Comparison of ENCODE assay signal across 1 cellular context in the genomic region with DNA sequence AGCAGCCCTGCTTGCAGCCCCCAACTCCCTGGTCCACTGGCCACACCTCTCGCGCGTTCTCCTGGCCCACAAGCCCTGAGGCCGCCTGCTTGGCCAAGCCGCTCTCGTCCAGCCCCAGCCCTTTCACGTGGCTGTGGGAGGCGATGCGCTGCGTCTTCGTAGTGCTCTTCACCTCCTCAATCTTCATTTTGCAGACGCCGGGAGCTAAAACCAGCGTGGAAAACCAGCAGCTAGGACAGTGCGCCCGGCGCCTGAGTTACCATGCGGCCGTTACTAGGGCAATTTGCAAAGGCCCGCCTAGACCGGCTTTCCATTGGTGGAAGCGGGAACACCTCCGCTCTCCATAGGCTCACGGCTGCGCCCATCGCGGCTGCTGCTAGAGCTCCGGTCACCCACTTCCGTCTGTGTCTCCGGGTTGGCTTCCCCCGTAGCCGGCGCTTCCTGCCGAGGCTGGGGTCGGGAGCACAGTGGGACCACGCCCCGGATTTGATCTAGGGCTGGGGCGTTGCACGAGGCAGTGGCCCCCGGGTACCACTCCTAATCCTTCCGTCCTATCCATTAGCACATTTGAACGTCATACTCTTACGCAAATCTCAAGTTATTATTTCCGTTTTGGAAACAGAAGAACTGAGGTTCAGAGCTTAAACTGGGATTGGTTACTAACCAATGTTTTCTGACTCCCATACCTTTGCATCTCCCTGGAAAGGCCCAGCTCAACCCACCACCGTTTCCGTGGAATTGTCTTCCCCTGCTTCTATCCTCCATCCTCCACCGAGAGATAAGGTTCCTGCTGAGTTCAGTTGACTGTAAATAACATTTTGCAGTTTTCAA.
TF ChIP-seq lines count a peak whose summit lies in the region.

A gene (minus strand): TSS at position 275 of the 831 bp plus-strand sequence. CDS start 88 bp downstream, at position 187.

TF ChIP-seq in K562, 482 proteins besides CTCF, POLR2A, EP300 and RAD21 (continued from another document and continues in another):
- TF ChIP-seq, protein P1, sequence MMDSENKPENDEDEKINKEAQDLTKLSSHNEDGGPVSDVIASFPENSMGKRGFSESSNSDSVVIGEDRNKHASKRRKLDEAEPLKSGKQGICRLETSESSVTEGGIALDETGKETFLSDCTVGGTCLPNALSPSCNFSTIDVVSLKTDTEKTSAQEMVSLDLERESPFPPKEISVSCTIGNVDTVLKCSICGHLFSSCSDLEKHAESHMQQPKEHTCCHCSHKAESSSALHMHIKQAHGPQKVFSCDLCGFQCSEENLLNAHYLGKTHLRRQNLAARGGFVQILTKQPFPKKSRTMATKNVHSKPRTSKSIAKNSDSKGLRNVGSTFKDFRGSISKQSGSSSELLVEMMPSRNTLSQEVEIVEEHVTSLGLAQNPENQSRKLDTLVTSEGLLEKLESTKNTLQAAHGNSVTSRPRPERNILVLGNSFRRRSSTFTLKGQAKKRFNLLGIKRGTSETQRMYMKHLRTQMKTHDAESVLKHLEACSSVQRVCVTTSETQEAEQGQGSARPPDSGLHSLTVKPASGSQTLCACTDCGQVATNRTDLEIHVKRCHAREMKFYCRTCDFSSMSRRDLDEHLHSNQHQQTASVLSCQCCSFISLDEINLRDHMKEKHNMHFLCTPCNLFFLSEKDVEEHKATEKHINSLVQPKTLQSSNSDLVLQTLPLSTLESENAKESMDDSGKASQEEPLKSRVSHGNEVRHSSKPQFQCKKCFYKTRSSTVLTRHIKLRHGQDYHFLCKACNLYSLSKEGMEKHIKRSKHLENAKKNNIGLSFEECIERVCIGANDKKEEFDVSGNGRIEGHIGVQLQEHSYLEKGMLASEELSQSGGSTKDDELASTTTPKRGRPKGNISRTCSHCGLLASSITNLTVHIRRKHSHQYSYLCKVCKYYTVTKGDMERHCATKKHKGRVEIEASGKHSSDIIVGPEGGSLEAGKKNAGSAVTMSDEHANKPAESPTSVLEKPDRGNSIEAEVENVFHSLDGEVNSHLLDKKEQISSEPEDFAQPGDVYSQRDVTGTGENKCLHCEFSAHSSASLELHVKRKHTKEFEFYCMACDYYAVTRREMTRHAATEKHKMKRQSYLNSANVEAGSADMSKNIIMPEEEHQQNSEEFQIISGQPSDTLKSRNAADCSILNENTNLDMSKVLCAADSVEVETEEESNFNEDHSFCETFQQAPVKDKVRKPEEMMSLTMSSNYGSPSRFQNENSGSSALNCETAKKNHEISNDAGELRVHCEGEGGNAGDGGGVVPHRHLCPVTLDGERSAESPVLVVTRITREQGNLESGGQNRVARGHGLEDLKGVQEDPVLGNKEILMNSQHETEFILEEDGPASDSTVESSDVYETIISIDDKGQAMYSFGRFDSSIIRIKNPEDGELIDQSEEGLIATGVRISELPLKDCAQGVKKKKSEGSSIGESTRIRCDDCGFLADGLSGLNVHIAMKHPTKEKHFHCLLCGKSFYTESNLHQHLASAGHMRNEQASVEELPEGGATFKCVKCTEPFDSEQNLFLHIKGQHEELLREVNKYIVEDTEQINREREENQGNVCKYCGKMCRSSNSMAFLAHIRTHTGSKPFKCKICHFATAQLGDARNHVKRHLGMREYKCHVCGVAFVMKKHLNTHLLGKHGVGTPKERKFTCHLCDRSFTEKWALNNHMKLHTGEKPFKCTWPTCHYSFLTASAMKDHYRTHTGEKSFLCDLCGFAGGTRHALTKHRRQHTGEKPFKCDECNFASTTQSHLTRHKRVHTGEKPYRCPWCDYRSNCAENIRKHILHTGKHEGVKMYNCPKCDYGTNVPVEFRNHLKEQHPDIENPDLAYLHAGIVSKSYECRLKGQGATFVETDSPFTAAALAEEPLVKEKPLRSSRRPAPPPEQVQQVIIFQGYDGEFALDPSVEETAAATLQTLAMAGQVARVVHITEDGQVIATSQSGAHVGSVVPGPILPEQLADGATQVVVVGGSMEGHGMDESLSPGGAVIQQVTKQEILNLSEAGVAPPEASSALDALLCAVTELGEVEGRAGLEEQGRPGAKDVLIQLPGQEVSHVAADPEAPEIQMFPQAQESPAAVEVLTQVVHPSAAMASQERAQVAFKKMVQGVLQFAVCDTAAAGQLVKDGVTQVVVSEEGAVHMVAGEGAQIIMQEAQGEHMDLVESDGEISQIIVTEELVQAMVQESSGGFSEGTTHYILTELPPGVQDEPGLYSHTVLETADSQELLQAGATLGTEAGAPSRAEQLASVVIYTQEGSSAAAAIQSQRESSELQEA (IDR thresholded peaks at IDR 0.05; ENCODE audit: low read depth) = no peak; the same call in 1 of the 2 replicates
- no peak for TF ChIP-seq ILK (tag; IDR thresholded peaks at IDR 0.05; ENCODE audit: borderline replicate concordance, low read depth)
- TF ChIP-seq, protein P2, sequence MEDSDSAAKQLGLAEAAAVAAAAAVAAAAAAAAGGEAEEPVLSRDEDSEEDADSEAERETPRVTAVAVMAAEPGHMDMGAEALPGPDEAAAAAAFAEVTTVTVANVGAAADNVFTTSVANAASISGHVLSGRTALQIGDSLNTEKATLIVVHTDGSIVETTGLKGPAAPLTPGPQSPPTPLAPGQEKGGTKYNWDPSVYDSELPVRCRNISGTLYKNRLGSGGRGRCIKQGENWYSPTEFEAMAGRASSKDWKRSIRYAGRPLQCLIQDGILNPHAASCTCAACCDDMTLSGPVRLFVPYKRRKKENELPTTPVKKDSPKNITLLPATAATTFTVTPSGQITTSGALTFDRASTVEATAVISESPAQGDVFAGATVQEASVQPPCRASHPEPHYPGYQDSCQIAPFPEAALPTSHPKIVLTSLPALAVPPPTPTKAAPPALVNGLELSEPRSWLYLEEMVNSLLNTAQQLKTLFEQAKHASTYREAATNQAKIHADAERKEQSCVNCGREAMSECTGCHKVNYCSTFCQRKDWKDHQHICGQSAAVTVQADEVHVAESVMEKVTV (CRISPR knock-in tag; IDR thresholded peaks at IDR 0.05) = no peak
- TF ChIP-seq CBFA2T3 (IDR thresholded peaks at IDR 0.05) = no peak
- TF ChIP-seq, protein P3, sequence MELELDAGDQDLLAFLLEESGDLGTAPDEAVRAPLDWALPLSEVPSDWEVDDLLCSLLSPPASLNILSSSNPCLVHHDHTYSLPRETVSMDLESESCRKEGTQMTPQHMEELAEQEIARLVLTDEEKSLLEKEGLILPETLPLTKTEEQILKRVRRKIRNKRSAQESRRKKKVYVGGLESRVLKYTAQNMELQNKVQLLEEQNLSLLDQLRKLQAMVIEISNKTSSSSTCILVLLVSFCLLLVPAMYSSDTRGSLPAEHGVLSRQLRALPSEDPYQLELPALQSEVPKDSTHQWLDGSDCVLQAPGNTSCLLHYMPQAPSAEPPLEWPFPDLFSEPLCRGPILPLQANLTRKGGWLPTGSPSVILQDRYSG (tag; conservative IDR thresholded peaks at IDR 0.05; ENCODE audit: low read depth) = no peak
- TF ChIP-seq ETV6 (IDR thresholded peaks at IDR 0.05; ENCODE audit: borderline replicate concordance in 1 of 2, low read depth in 2 of 2, low read length in 1 of 2) = no peak; a peak in 1 of 4 replicates
- no peak for TF ChIP-seq ETV6 (CRISPR knock-in tag; IDR thresholded peaks at IDR 0.05; ENCODE audit: borderline replicate concordance)
- TF ChIP-seq ZNF253 (CRISPR knock-in tag; conservative IDR thresholded peaks at IDR 0.05) = no peak
- TF ChIP-seq, protein P4, sequence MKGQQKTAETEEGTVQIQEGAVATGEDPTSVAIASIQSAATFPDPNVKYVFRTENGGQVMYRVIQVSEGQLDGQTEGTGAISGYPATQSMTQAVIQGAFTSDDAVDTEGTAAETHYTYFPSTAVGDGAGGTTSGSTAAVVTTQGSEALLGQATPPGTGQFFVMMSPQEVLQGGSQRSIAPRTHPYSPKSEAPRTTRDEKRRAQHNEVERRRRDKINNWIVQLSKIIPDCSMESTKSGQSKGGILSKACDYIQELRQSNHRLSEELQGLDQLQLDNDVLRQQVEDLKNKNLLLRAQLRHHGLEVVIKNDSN (CRISPR knock-in tag; IDR thresholded peaks at IDR 0.05) = no peak
- TF ChIP-seq ZNF76 (CRISPR knock-in tag; IDR thresholded peaks at IDR 0.05; ENCODE audit: borderline replicate concordance) = no peak
- no peak for TF ChIP-seq RBM14 (IDR thresholded peaks at IDR 0.05; ENCODE audit: borderline replicate concordance, insufficient read depth, low read depth, low read length)
- no peak for TF ChIP-seq SMAD1 (IDR thresholded peaks at IDR 0.05; ENCODE audit: low read depth, low read length, partially characterized antibody)
- peak; percentile 78; the same call in 1 of the 2 replicates for TF ChIP-seq RFX5 (IDR thresholded peaks at IDR 0.05; ENCODE audit: low read depth, low read length)
- TF ChIP-seq RBM34 (IDR thresholded peaks at IDR 0.05; ENCODE audit: borderline replicate concordance, insufficient read depth, low read length) = no peak
- no peak for TF ChIP-seq CREBBP (IDR thresholded peaks at IDR 0.05; ENCODE audit: low read depth, low read length)
- TF ChIP-seq ZNF668 (CRISPR knock-in tag; IDR thresholded peaks at IDR 0.05) = no peak
- no peak for TF ChIP-seq NONO (IDR thresholded peaks at IDR 0.05; ENCODE audit: low read depth in 2 of 2, low read length in 1 of 2)
- no peak for TF ChIP-seq KAT2B (IDR thresholded peaks at IDR 0.05; ENCODE audit: low read depth, low read length)
- TF ChIP-seq RBBP5 (IDR thresholded peaks at IDR 0.05; ENCODE audit: borderline replicate concordance, insufficient read depth, low read length, poor library complexity, severe bottlenecking) = peak; percentile 67
- TF ChIP-seq FIP1L1 (IDR thresholded peaks at IDR 0.05; ENCODE audit: low read depth, low read length, poor library complexity, severe bottlenecking) = no peak
- TF ChIP-seq NEUROD1 (IDR thresholded peaks at IDR 0.05; ENCODE audit: borderline replicate concordance, low read depth, low read length, partially characterized antibody) = peak; percentile 94
- no peak for TF ChIP-seq HNRNPUL1 (IDR thresholded peaks at IDR 0.05; ENCODE audit: low read length)
- TF ChIP-seq NR1H2 (CRISPR knock-in tag; IDR thresholded peaks at IDR 0.05) = no peak
- peak; percentile 72; the same call in 1 of the 2 replicates for TF ChIP-seq PHF8 (IDR thresholded peaks at IDR 0.05; ENCODE audit: borderline replicate concordance, low read length)
- TF ChIP-seq, protein P5, sequence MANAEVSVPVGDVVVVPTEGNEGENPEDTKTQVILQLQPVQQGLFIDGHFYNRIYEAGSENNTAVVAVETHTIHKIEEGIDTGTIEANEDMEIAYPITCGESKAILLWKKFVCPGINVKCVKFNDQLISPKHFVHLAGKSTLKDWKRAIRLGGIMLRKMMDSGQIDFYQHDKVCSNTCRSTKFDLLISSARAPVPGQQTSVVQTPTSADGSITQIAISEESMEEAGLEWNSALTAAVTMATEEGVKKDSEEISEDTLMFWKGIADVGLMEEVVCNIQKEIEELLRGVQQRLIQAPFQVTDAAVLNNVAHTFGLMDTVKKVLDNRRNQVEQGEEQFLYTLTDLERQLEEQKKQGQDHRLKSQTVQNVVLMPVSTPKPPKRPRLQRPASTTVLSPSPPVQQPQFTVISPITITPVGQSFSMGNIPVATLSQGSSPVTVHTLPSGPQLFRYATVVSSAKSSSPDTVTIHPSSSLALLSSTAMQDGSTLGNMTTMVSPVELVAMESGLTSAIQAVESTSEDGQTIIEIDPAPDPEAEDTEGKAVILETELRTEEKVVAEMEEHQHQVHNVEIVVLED (CRISPR knock-in tag; IDR thresholded peaks at IDR 0.05) = no peak
- TF ChIP-seq ETV5 (CRISPR knock-in tag; IDR thresholded peaks at IDR 0.05; ENCODE audit: low read depth) = peak; percentile 50; the same call in 1 of the 2 replicates
- TF ChIP-seq, protein P6, sequence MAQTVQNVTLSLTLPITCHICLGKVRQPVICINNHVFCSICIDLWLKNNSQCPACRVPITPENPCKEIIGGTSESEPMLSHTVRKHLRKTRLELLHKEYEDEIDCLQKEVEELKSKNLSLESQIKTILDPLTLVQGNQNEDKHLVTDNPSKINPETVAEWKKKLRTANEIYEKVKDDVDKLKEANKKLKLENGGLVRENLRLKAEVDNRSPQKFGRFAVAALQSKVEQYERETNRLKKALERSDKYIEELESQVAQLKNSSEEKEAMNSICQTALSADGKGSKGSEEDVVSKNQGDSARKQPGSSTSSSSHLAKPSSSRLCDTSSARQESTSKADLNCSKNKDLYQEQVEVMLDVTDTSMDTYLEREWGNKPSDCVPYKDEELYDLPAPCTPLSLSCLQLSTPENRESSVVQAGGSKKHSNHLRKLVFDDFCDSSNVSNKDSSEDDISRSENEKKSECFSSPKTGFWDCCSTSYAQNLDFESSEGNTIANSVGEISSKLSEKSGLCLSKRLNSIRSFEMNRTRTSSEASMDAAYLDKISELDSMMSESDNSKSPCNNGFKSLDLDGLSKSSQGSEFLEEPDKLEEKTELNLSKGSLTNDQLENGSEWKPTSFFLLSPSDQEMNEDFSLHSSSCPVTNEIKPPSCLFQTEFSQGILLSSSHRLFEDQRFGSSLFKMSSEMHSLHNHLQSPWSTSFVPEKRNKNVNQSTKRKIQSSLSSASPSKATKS (CRISPR knock-in tag; IDR thresholded peaks at IDR 0.05) = no peak
- no peak for TF ChIP-seq PHB2 (IDR thresholded peaks at IDR 0.05; ENCODE audit: low read depth)
- no peak for TF ChIP-seq U2AF1 (optimal IDR thresholded peaks at IDR 0.05; ENCODE audit: low read depth, low read length)
- no peak for TF ChIP-seq ZFP30 (CRISPR knock-in tag; IDR thresholded peaks at IDR 0.05; ENCODE audit: borderline replicate concordance)
- no peak for TF ChIP-seq ZNF408 (CRISPR knock-in tag; IDR thresholded peaks at IDR 0.05; ENCODE audit: low read depth)
- TF ChIP-seq NR2C1 (IDR thresholded peaks at IDR 0.05) = peak; percentile 98
- TF ChIP-seq NR2C1 (tag; IDR thresholded peaks at IDR 0.05) = peak; percentile 99
- TF ChIP-seq KLF1 (tag; IDR thresholded peaks at IDR 0.05) = peak; percentile 79; the same call in 1 of the 2 replicates
- TF ChIP-seq, protein P7, sequence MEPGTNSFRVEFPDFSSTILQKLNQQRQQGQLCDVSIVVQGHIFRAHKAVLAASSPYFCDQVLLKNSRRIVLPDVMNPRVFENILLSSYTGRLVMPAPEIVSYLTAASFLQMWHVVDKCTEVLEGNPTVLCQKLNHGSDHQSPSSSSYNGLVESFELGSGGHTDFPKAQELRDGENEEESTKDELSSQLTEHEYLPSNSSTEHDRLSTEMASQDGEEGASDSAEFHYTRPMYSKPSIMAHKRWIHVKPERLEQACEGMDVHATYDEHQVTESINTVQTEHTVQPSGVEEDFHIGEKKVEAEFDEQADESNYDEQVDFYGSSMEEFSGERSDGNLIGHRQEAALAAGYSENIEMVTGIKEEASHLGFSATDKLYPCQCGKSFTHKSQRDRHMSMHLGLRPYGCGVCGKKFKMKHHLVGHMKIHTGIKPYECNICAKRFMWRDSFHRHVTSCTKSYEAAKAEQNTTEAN (CRISPR knock-in tag; IDR thresholded peaks at IDR 0.05) = no peak
